In genomic region chr12:65170245-65170881, GRCh38 we compare ENCODE assay signal across 8 cellular contexts. TPM values are rescaled to one million over a fixed set of nuclear protein-coding genes. Genes with fewer than 3 reads are reported as not detected.
A peak's percentile ranks its signal among the peaks of the same experiment; 100 is the strongest.
DNase-seq lines count a peak whose midpoint lies in the region; ATAC-seq and TF ChIP-seq lines count a peak whose summit lies in the region.

No MANE protein-coding gene starts in this region.

- H3K4me3 ChIP-seq in SK-N-MC (peak overlapping the region; percentile 100), left ventricle myocardium inferior (peak overlapping the region; percentile 94), psoas muscle (peak overlapping the region; percentile 86), uterus (peak overlapping the region; percentile 80 to 93)

- H3K27me3 ChIP-seq in left ventricle myocardium inferior (ENCODE audit: low read depth) (no peaks in the 10 kb centered on the region), psoas muscle (ENCODE audit: insufficient read depth in 3 of 3, low read length in 2 of 3) (no peaks in the 10 kb centered on the region), uterus (no peaks in the 10 kb centered on the region)

- WGBS in psoas muscle, 3 donors, result 0 to 1% (median 0%) methylated on average over 40 to 44 of the region's 44 CpGs

- ATAC-seq in GM21360 (IDR thresholded peaks at IDR 0.05; ENCODE audit: unreplicated experiment) (peak; percentile 45), psoas muscle (peak; percentile 69 to 75 (median 73))
- ATAC-seq in activated naive CD8-positive, alpha-beta T cell treated with anti-CD3 and anti-CD28 coated beads, Interleukin-2, amount 50 U/mL, for 24 hours, result peak; percentile 64

- H3K9me3 Mint-ChIP-seq in activated naive CD8-positive, alpha-beta T cell treated with anti-CD3 and anti-CD28 coated beads, Interleukin-2, amount 50 U/mL, for 24 hours, result no peaks in the 10 kb centered on the region

- no peak for TF ChIP-seq CTCF in left ventricle myocardium inferior (IDR thresholded peaks at IDR 0.05; ENCODE audit: borderline replicate concordance)
- no peak for TF ChIP-seq CTCF in psoas muscle (IDR thresholded peaks at IDR 0.05)
- TF ChIP-seq CTCF in uterus (IDR thresholded peaks at IDR 0.05), result no peak

- H3K36me3 ChIP-seq in SK-N-MC (ENCODE audit: insufficient read depth, low read length), result peaks cover 17% of the 10 kb centered on the region
- H3K36me3 ChIP-seq in left ventricle myocardium inferior, result no peaks in the 10 kb centered on the region
- peaks cover 2 to 4% of the 10 kb centered on the region in 2 donors for H3K36me3 ChIP-seq in psoas muscle (ENCODE audit: insufficient read depth in 1 of 2, low read depth in 1 of 2)
- H3K36me3 ChIP-seq in uterus, result no peaks in the 10 kb centered on the region

- H3K4me3 Mint-ChIP-seq in activated naive CD8-positive, alpha-beta T cell treated with anti-CD3 and anti-CD28 coated beads, Interleukin-2, amount 50 U/mL, for 24 hours, result peak overlapping the region; percentile 97

- peaks cover 19% of the 10 kb centered on the region for H3K36me3 Mint-ChIP-seq in activated naive CD8-positive, alpha-beta T cell treated with anti-CD3 and anti-CD28 coated beads, Interleukin-2, amount 50 U/mL, for 24 hours (ENCODE audit: low read depth)

- H3K9ac ChIP-seq in SK-N-MC (ENCODE audit: insufficient read length), result peak overlapping the region; percentile 98

- intact Hi-C loops in left ventricle myocardium inferior (cut with micrococcal nuclease), result loop anchor here (10.0 kb wide), 1 partner anchor 54 kb away; no protein-coding TSS in a partner anchor
- intact Hi-C loops in psoas muscle (cut with DNase I), result loop anchor here in 1 of 2 donors (5.0 kb wide), 1 partner anchor 62 kb away; no protein-coding TSS in a partner anchor
- intact Hi-C loops in uterus (cut with DNase I; ENCODE audit: low total_unique reads), result no loop called here

- H3K9me3 ChIP-seq in SK-N-MC (ENCODE audit: low read depth, low read length) (no peaks in the 10 kb centered on the region), left ventricle myocardium inferior (replicated peaks) (no peaks in the 10 kb centered on the region), psoas muscle (no peaks in the 10 kb centered on the region), uterus (no peaks in the 10 kb centered on the region)

- H3K4me1 Mint-ChIP-seq in activated naive CD8-positive, alpha-beta T cell treated with anti-CD3 and anti-CD28 coated beads, Interleukin-2, amount 50 U/mL, for 24 hours, result peaks cover 34% of the 10 kb centered on the region

- peak overlapping the region; percentile 79 for H3K27ac Mint-ChIP-seq in activated naive CD8-positive, alpha-beta T cell treated with anti-CD3 and anti-CD28 coated beads, Interleukin-2, amount 50 U/mL, for 24 hours

- DNase-seq in D341Med (ENCODE audit: low spot score), result peak; percentile 75
- peak; percentile 63 for DNase-seq in HT-29 (ENCODE audit: low spot score)
- DNase-seq in SK-N-MC (ENCODE audit: low read depth, low spot score), result no peak
- DNase-seq in activated naive CD8-positive, alpha-beta T cell treated with anti-CD3 and anti-CD28 coated beads, Interleukin-2, amount 50 U/mL, for 24 hours, result peak; percentile 67
- DNase-seq in left ventricle myocardium inferior, result peak; percentile 64
- DNase-seq in psoas muscle, result peak; percentile 55 to 73
- DNase-seq in uterus, result peak; percentile 24 to 43

- no peaks in the 10 kb centered on the region for H3K27me3 Mint-ChIP-seq in activated naive CD8-positive, alpha-beta T cell treated with anti-CD3 and anti-CD28 coated beads, Interleukin-2, amount 50 U/mL, for 24 hours

- H3K27ac ChIP-seq in SK-N-MC, result no peak overlapping the region
- H3K27ac ChIP-seq in left ventricle myocardium inferior (replicated peaks), result peak overlapping the region; percentile 96
- H3K27ac ChIP-seq in psoas muscle, result peak overlapping the region; percentile 93
- H3K27ac ChIP-seq in uterus, result peak overlapping the region; percentile 94 to 97

- H3K4me1 ChIP-seq in left ventricle myocardium inferior (peaks cover 65% of the 10 kb centered on the region), psoas muscle (peaks cover 49% of the 10 kb centered on the region), uterus (peaks cover 3 to 5% of the 10 kb centered on the region in 2 donors)

- TF ChIP-seq POLR2A in uterus (IDR thresholded peaks at IDR 0.05), result no peak

RNA-seq across cellular contexts. Expression of gene LEMD3, which starts 1.0 kb away (rescaled TPM):
- 64.2 and 70.9 TPM in 2 replicates for total RNA-seq in HT-29 (2014; rRNA removed; shearing (Covaris generic))
- 13.5 TPM for total RNA-seq in left ventricle myocardium inferior
- 10 to 100 TPM; 10.4 to 17.1 (median 12.6) TPM for total RNA-seq in psoas muscle
- polyA plus RNA-seq in psoas muscle, result 10 to 100 TPM in 1 of 3 donors, 1 to 10 TPM in 2; 5.4 to 10.1 (median 5.8) TPM
- total RNA-seq in uterus, result 10 to 100 TPM; 35.6 to 75.9 (median 41.9) TPM

RNA-seq across cellular contexts. Expression of gene WIF1, which starts 49.3 kb away (rescaled TPM):
- not detected in 2 replicates for total RNA-seq in HT-29 (2014; rRNA removed; shearing (Covaris generic))
- total RNA-seq in left ventricle myocardium inferior (not detected), psoas muscle (not detected), uterus (1 to 10 TPM in 1 of 4 donors, not detected in 3; 7.7 TPM)
- polyA plus RNA-seq in psoas muscle, result under 1 TPM in 1 of 3 donors, not detected in 2; 0.03 TPM
